13 cellular contexts compared by ENCODE assay signal in genomic region chr2:177625744-177626655, GRCh38.
DNase-seq lines count a peak whose midpoint lies in the region; ATAC-seq, FAIRE-seq and TF ChIP-seq lines count a peak whose summit lies in the region.
"Had no signal": no experiment of that assay in that cellular context is flagged by ENCODE, and none has a peak within 500 bp of the region (broad histone marks: within the 10 kb centered on the region; RNA-seq: fewer than 3 reads in every experiment).

No MANE protein-coding gene starts in this region.

- peaks cover 6% of the 10 kb centered on the region for H3K36me3 Mint-ChIP-seq in T-helper 17 cell (ENCODE audit: low read depth)
- H3K36me3 Mint-ChIP-seq: naive thymus-derived CD4-positive, alpha-beta T cell had no signal

- intact Hi-C loops in IMR-90 (cut with micrococcal nuclease) = no loop called here

- no peak for DNase-seq in IMR-90
- DNase-seq in OCI-M1 (lab: John Stamatoyannopoulos, UW) = peak; percentile 23
- no peak for DNase-seq in T-helper 17 cell
- no peak for DNase-seq in EL
- DNase-seq in GF-D8 (lab: John Stamatoyannopoulos, UW) = no peak
- no peak for DNase-seq in activated CD4-positive, CD25-positive, alpha-beta regulatory T cell treated with anti-CD3 and anti-CD28 coated beads, Interleukin-2, amount 50 U/mL, for 72 hours
- DNase-seq: DMS79 treated with DMSO at 0.1 percent for 48 hours; effector CD4-positive, alpha-beta T cell; hippocampal formation; naive thymus-derived CD4-positive, alpha-beta T cell had no signal

- peak; percentile 97 for FAIRE-seq in G401.6 (lab: Jason Lieb, UNC)

- H2AK5ac ChIP-seq in IMR-90 (ENCODE audit: low read depth, low read length) = no peak overlapping the region

- TF ChIP-seq POLR2A in IMR-90 (IDR thresholded peaks at IDR 0.05; ENCODE audit: low read depth, low read length) = no peak

- no peak overlapping the region for H2AFZ ChIP-seq in IMR-90 (replicated peaks; ENCODE audit: low read length, poor library complexity)

- H3K23ac ChIP-seq in IMR-90 (ENCODE audit: low read depth, low read length) = no peak overlapping the region

- no CpG with 5 or more reads among the region's 10 CpGs for WGBS in IMR-90 (ENCODE audit: extremely low coverage in 2 of 2, insufficient read length in 1 of 2), 2 experiments

- no peaks in the 10 kb centered on the region for H3K36me3 ChIP-seq in IMR-90 (ENCODE audit: control insufficient read depth, insufficient read depth, low read length)
- H3K36me3 ChIP-seq in iPS-15b (ENCODE audit: control insufficient read depth, insufficient read depth, low read length) = no peaks in the 10 kb centered on the region

- H3K27ac ChIP-seq in IMR-90 (ENCODE audit: insufficient read depth, low read length) = no peak overlapping the region

- no peak overlapping the region for H4K8ac ChIP-seq in IMR-90 (ENCODE audit: low read depth in 2 of 2, low read length in 2 of 2)

- H3K4me1 Mint-ChIP-seq in T-helper 17 cell = no peaks in the 10 kb centered on the region

- H2BK15ac ChIP-seq in IMR-90 (ENCODE audit: low read depth, low read length) = no peak overlapping the region

- H3K4ac ChIP-seq in IMR-90 (ENCODE audit: low read depth, low read length) = no peak overlapping the region

- dilution Hi-C loops in IMR-90 (cut with HindIII; ENCODE audit: low sequenced_read_pairs, unreplicated experiment) = no loop called here

- in situ Hi-C loops in IMR-90 (cut with MboI; ENCODE audit: low sequenced_read_pairs) = no loop called here

- peaks cover 47% of the 10 kb centered on the region for H3K27me3 Mint-ChIP-seq in T-helper 17 cell

- no peaks in the 10 kb centered on the region for H3K79me1 ChIP-seq in IMR-90 (ENCODE audit: low read depth in 1 of 2, low read length in 2 of 2)

- no peak overlapping the region for H2BK20ac ChIP-seq in IMR-90 (ENCODE audit: low read depth, low read length)

- no peak overlapping the region for H2BK5ac ChIP-seq in IMR-90 (ENCODE audit: low read depth, low read length, poor library complexity, severe bottlenecking)

- H3K27ac Mint-ChIP-seq in T-helper 17 cell = no peak overlapping the region
- H3K27ac Mint-ChIP-seq: stimulated activated naive CD8-positive, alpha-beta T cell treated with anti-CD3 and anti-CD28 coated beads, Interleukin-15, Interleukin-2, amounts not matched to agents 100 ng/mL and 50 ng/mL, for 24 hours had no signal

- no peak overlapping the region for H2AK9ac ChIP-seq in IMR-90 (replicated peaks; ENCODE audit: low read depth, low read length, poor library complexity)

- H4K5ac ChIP-seq in IMR-90 (ENCODE audit: low read depth, low read length) = no peak overlapping the region

- TF ChIP-seq CTCF in IMR-90 (conservative IDR thresholded peaks at IDR 0.05; ENCODE audit: low read depth, low read length) = no peak

- H3K56ac ChIP-seq in IMR-90 (ENCODE audit: extremely low read depth, insufficient read depth, low read length) = no peak overlapping the region

- no peak for ATAC-seq in IMR-90 (ENCODE audit: low read depth)
- ATAC-seq in T-helper 17 cell = no peak
- ATAC-seq: naive thymus-derived CD4-positive, alpha-beta T cell had no signal

- no peak overlapping the region for H4K91ac ChIP-seq in IMR-90 (ENCODE audit: insufficient read depth, low read depth, low read length)

- CTCF ChIA-PET in IMR-90 (lab: Yijun Ruan, JAX) = interaction anchor here (0.7 to 1.2 kb wide), 2 partner anchors 22 to 278 kb away, joined by 3 to 5 read pairs; no protein-coding TSS in a partner anchor

- H3K4me1 ChIP-seq in IMR-90 (ENCODE audit: control insufficient read depth, insufficient read depth, low read length) (no peaks in the 10 kb centered on the region), iPS-15b (ENCODE audit: control insufficient read depth, insufficient read depth, low read length) (peaks cover 8% of the 10 kb centered on the region)

- H2BK120ac ChIP-seq in IMR-90 (ENCODE audit: low read depth, low read length) = no peak overlapping the region

- peak overlapping the region; percentile 45; the same call in 1 of the 2 replicates for H3K4me2 ChIP-seq in IMR-90 (ENCODE audit: low read depth, low read length)

- H3K4me3 ChIP-seq in IMR-90 (ENCODE audit: insufficient read depth, low read depth, low read length) (no peak overlapping the region), iPS-15b (ENCODE audit: low read depth, low read length) (peak overlapping the region; percentile 28)

- H3K9ac ChIP-seq in IMR-90 (ENCODE audit: low read depth, low read length) = no peak overlapping the region
- no peak overlapping the region for H3K9ac ChIP-seq in iPS-15b (ENCODE audit: low read depth, low read length)

- no peaks in the 10 kb centered on the region for H3K9me1 ChIP-seq in IMR-90 (ENCODE audit: insufficient read depth, low read length)

- BruUV-seq in IMR-90 (replicated peaks; lab: Mats Ljungman, UMichigan) = no TSS peak

- H3K9me3 ChIP-seq in IMR-90 (ENCODE audit: control insufficient read depth, insufficient read depth, low read length) (no peaks in the 10 kb centered on the region), iPS-15b (ENCODE audit: control insufficient read depth, insufficient read depth, low read length) (no peaks in the 10 kb centered on the region), T-helper 17 cell (ENCODE audit: control insufficient read depth, low read length, poor library complexity, severe bottlenecking) (no peaks in the 10 kb centered on the region)

- no peak overlapping the region for H3K14ac ChIP-seq in IMR-90 (replicated peaks; ENCODE audit: low read depth, low read length)

- POLR2A ChIA-PET in IMR-90 (lab: Charles Lee; ENCODE audit: unreplicated experiment) = no interaction called here

- H3K27me3 ChIP-seq in IMR-90 (ENCODE audit: control insufficient read depth, insufficient read depth, low read length) (peaks cover 6% of the 10 kb centered on the region), iPS-15b (ENCODE audit: control insufficient read depth, insufficient read depth, low read length) (no peaks in the 10 kb centered on the region)

- no peak for TF ChIP-seq RAD21 in IMR-90 (IDR thresholded peaks at IDR 0.05; ENCODE audit: low read length)

- no peak overlapping the region for H3K4me3 Mint-ChIP-seq in T-helper 17 cell
- H3K4me3 Mint-ChIP-seq: stimulated activated naive CD8-positive, alpha-beta T cell treated with anti-CD3 and anti-CD28 coated beads, Interleukin-15, Interleukin-2, amounts not matched to agents 100 ng/mL and 50 ng/mL, for 24 hours had no signal

- no peak overlapping the region for H3K18ac ChIP-seq in IMR-90 (ENCODE audit: low read depth, low read length)

- H4K20me1 ChIP-seq in IMR-90 (ENCODE audit: insufficient read depth, low read length) = no peaks in the 10 kb centered on the region

TF ChIP-seq in IMR-90, 13 proteins besides CTCF, POLR2A, EP300 and RAD21:
- TF ChIP-seq MAFK (IDR thresholded peaks at IDR 0.05; ENCODE audit: low read depth, low read length) = no peak
- no peak for TF ChIP-seq MXI1 (IDR thresholded peaks at IDR 0.05; ENCODE audit: borderline replicate concordance, low read depth, low read length)
- TF ChIP-seq RCOR1 (IDR thresholded peaks at IDR 0.05; ENCODE audit: insufficient replicate concordance, low read length) = no peak
- no peak for TF ChIP-seq SMC3 (IDR thresholded peaks at IDR 0.05; ENCODE audit: low read depth, low read length)
- TF ChIP-seq ELK1 (IDR thresholded peaks at IDR 0.05; ENCODE audit: borderline replicate concordance, low read depth, low read length) = no peak
- TF ChIP-seq FOS (IDR thresholded peaks at IDR 0.05; ENCODE audit: low read depth, low read length) = no peak
- no peak for TF ChIP-seq NFE2L2 (IDR thresholded peaks at IDR 0.05; ENCODE audit: low read depth, low read length)
- no peak for TF ChIP-seq USF2 (IDR thresholded peaks at IDR 0.05; ENCODE audit: low read depth, low read length)
- no peak for TF ChIP-seq RFX5 (IDR thresholded peaks at IDR 0.05; ENCODE audit: low read depth, low read length)
- TF ChIP-seq BHLHE40 (IDR thresholded peaks at IDR 0.05; ENCODE audit: low read depth, low read length) = no peak
- TF ChIP-seq CEBPB (IDR thresholded peaks at IDR 0.05; ENCODE audit: low read depth, low read length) = no peak
- TF ChIP-seq MAZ (IDR thresholded peaks at IDR 0.05; ENCODE audit: borderline replicate concordance, low read depth, low read length) = no peak
- no peak for TF ChIP-seq CHD1 (IDR thresholded peaks at IDR 0.05; ENCODE audit: low read depth, low read length)
